Comparison of ENCODE assay signal across 1 cellular context in genomic region chr12:57715786-57716185, GRCh38.
TF ChIP-seq lines count a peak whose summit lies in the region.

No MANE protein-coding gene starts in this region.

TF ChIP-seq in SK-N-SH, 30 proteins besides CTCF, POLR2A, EP300 and RAD21 (continued from another document):
- TF ChIP-seq ZBTB33 (IDR thresholded peaks at IDR 0.05; ENCODE audit: borderline replicate concordance, low read depth) = no peak
- TF ChIP-seq NRF1 (IDR thresholded peaks at IDR 0.05; ENCODE audit: low read depth, low read length) = no peak
- no peak for TF ChIP-seq POLR2AphosphoS5 (IDR thresholded peaks at IDR 0.05; ENCODE audit: low read depth, low read length)
- TF ChIP-seq SIN3A (IDR thresholded peaks at IDR 0.05; ENCODE audit: borderline replicate concordance, low read depth, low read length) = no peak
- TF ChIP-seq YY1 (IDR thresholded peaks at IDR 0.05; ENCODE audit: low read depth) = no peak
TF ChIP-seq in SK-N-SH: peak in this region for 0.
